Comparison of ENCODE assay signal across 8 cellular contexts in genomic region chr6:31806470-31807272, GRCh38. TPM values are rescaled to one million over a fixed set of nuclear protein-coding genes. Genes with fewer than 3 reads are reported as not detected.
DNase-seq lines count a peak whose midpoint lies in the region; ATAC-seq, FAIRE-seq and TF ChIP-seq lines count a peak whose summit lies in the region.

TSS of gene LSM2 (minus strand) at chr6:31806966. CDS start at chr6:31806757, 209 bp downstream.

- H3K4me1 Mint-ChIP-seq in dendritic cell treated with granulocyte-macrophage colony-stimulating factor and Interleukin-4, amounts not matched to agents 40 ng/mL and 50 ng/mL, for 4 days (ENCODE audit: low read depth), result peaks cover 28% of the 10 kb centered on the region

- TF ChIP-seq EP300 in HepG2 (IDR thresholded peaks at IDR 0.05; ENCODE audit: low read depth in 2 of 2, low read length in 2 of 2) (peak in 1 of 2 experiments; percentile 43; a peak in 2 of 4 replicates), HepG2 (CRISPR knock-in tag; IDR thresholded peaks at IDR 0.05; ENCODE audit: borderline replicate concordance) (no peak; the same call in 1 of the 2 replicates)

- no peaks in the 10 kb centered on the region for H3K9me3 ChIP-seq in HepG2 (ENCODE audit: low read length)

- peak within 1 kb of the TSS; percentile 94 for H3K9ac ChIP-seq in HepG2 (ENCODE audit: insufficient read depth, low read depth, low read length)

- BruUV-seq in HepG2 (replicated peaks; lab: Mats Ljungman, UMichigan), result TSS peak; percentile 80

- peaks cover 26% of the 10 kb centered on the region for H3K36me3 Mint-ChIP-seq in dendritic cell treated with granulocyte-macrophage colony-stimulating factor and Interleukin-4, amounts not matched to agents 40 ng/mL and 50 ng/mL, for 4 days (ENCODE audit: low read depth)

- H3K4me1 ChIP-seq in HepG2 (ENCODE audit: insufficient read depth, low read length), result peaks cover 37% of the 10 kb centered on the region

- in situ Hi-C loops in HepG2 (cut with HindIII; ENCODE audit: extremely low pct_ligation_motif_present, low pct_unique_long_range_greater_than_20kb), result no loop called here

- H3K79me2 ChIP-seq in HepG2 (ENCODE audit: insufficient read depth, low read length), result peaks cover 11% of the 10 kb centered on the region

- under 1% methylated on average over 51 of the region's 51 CpGs for WGBS in HepG2 (ENCODE audit: low lambda C conversion rate)

- POLR2A ChIA-PET in HepG2 (lab: Yijun Ruan, JAX), result interaction anchor here (0.5 to 5.9 kb wide), 43 partner anchors 8 to 1165 kb away, joined by 3 to 107 read pairs (median 5); partner anchors contain the start of genes AIF1, APOM, ATF6B and C6orf47

- peak within 1 kb of the TSS; percentile 93 for H3K27ac Mint-ChIP-seq in dendritic cell treated with granulocyte-macrophage colony-stimulating factor and Interleukin-4, amounts not matched to agents 40 ng/mL and 50 ng/mL, for 4 days

- intact Hi-C loops in dendritic cell treated with granulocyte-macrophage colony-stimulating factor and Interleukin-4, amounts not matched to agents 40 ng/mL and 50 ng/mL, for 4 days (cut with micrococcal nuclease), result loop anchor here (1.0 kb wide), 1 partner anchor 10 kb away; no protein-coding TSS in a partner anchor
- intact Hi-C loops in HepG2 (cut with micrococcal nuclease; ENCODE audit: unreplicated experiment), result loop anchor here (5.0 kb wide), 1 partner anchor 69 kb away; the partner anchor contains the start of gene CLIC1

- CTCF ChIA-PET in HepG2 (lab: Yijun Ruan, JAX; ENCODE audit: low intra/inter-chr PET ratio, low total read pairs), result interaction anchor here (1.0 kb wide), 1 partner anchor 11 kb away, joined by 3 read pairs; the partner anchor contains the start of gene VARS1

- DNase-seq in C1 segment of cervical spinal cord (lab: John Stamatoyannopoulos, UW) (peak; percentile 62 to 98 (median 94)), NCI-H69 (lab: John Stamatoyannopoulos, UW) (peak; percentile 98), HepG2 (ENCODE audit: low spot score) (peak; percentile 96)
- peak; percentile 91 to 95 for DNase-seq in activated CD4-positive, alpha-beta T cell treated with anti-CD3 and anti-CD28 coated beads, Interleukin-2, amount 50 U/mL, for 24 hours (ENCODE audit: low read depth in 1 of 2, low spot score in 1 of 2)
- DNase-seq in stimulated activated CD4-positive, alpha-beta T cell treated with anti-CD3 and anti-CD28 coated beads, Interleukin-4, amount 100 ng/mL, for 1 hour, result peak; percentile 97

- H3K4me2 ChIP-seq in HepG2 (ENCODE audit: low read depth, low read length), result peak within 1 kb of the TSS; percentile 83

- peak; percentile 89 for TF ChIP-seq CTCF in HepG2 (CRISPR knock-in tag; IDR thresholded peaks at IDR 0.05)

- H3K4me3 ChIP-seq in HepG2 (replicated peaks in 1 of 3; ENCODE audit: insufficient read depth in 1 of 3, low read depth in 2 of 3, low read length in 3 of 3), result peak within 1 kb of the TSS; percentile 82 to 90 (median 84)

- peak; percentile 69 for TF ChIP-seq RAD21 in HepG2 (CRISPR knock-in tag; IDR thresholded peaks at IDR 0.05)

- H3K27ac ChIP-seq in HepG2 (ENCODE audit: extremely low read length, insufficient read depth, low read length), result peak within 1 kb of the TSS; percentile 94

- no peaks in the 10 kb centered on the region for H3K27me3 Mint-ChIP-seq in dendritic cell treated with granulocyte-macrophage colony-stimulating factor and Interleukin-4, amounts not matched to agents 40 ng/mL and 50 ng/mL, for 4 days

- H3K27me3 ChIP-seq in HepG2 (ENCODE audit: control insufficient read depth in 1 of 2, insufficient read depth in 2 of 2, low read length in 2 of 2), result no peaks in the 10 kb centered on the region

- H4K20me1 ChIP-seq in HepG2 (ENCODE audit: insufficient read depth, low read length), result no peaks in the 10 kb centered on the region

- TF ChIP-seq POLR2A in HepG2 (IDR thresholded peaks at IDR 0.05; ENCODE audit: insufficient read depth in 1 of 2, low read depth in 2 of 2, low read length in 2 of 2), result peak; percentile 75 to 89

- peaks cover 0 to 7% of the 10 kb centered on the region in 2 experiments; a peak in 3 of 5 replicates for H3K36me3 ChIP-seq in HepG2 (replicated peaks in 1 of 2; ENCODE audit: control insufficient read depth in 1 of 2, insufficient read depth in 2 of 2, low read length in 2 of 2)

- peak; percentile 89 for ATAC-seq in GM19328 (IDR thresholded peaks at IDR 0.05; ENCODE audit: unreplicated experiment)
- peak; percentile 88 for ATAC-seq in HG03520 (IDR thresholded peaks at IDR 0.05; ENCODE audit: unreplicated experiment)
- ATAC-seq in HepG2, result peak; percentile 92

- peak; percentile 78 for FAIRE-seq in HepG2 (lab: Jason Lieb, UNC)

- H2AFZ ChIP-seq in HepG2 (ENCODE audit: low read length), result no peak within 1 kb of the TSS

- peak within 1 kb of the TSS; percentile 79 for H3K4me3 Mint-ChIP-seq in dendritic cell treated with granulocyte-macrophage colony-stimulating factor and Interleukin-4, amounts not matched to agents 40 ng/mL and 50 ng/mL, for 4 days

- no peaks in the 10 kb centered on the region for H3K9me3 Mint-ChIP-seq in dendritic cell treated with granulocyte-macrophage colony-stimulating factor and Interleukin-4, amounts not matched to agents 40 ng/mL and 50 ng/mL, for 4 days

TF ChIP-seq in HepG2, 621 proteins besides CTCF, POLR2A, EP300 and RAD21 (continues in another document):
- TF ChIP-seq ZNF670 (CRISPR knock-in tag; IDR thresholded peaks at IDR 0.05; ENCODE audit: borderline replicate concordance) (peak; percentile 87; the same call in 1 of the 2 replicates), ZNF589 (CRISPR knock-in tag; conservative IDR thresholded peaks at IDR 0.05) (peak; percentile 79)

RNA-seq across cellular contexts. Expression of gene LSM2, which starts in this region (rescaled TPM):
- total RNA-seq in HepG2 (2016; rRNA removed; fragmentation: Illumina TruSeq; extraction: Trizol), result 90.5 and 93.7 TPM in 2 replicates
- 84.8 and 113 TPM in 2 replicates for total RNA-seq in HepG2 (2016; cell fraction: cytosol; rRNA removed; fragmentation: Illumina TruSeq; extraction: Trizol; ENCODE audit: low read depth)
- total RNA-seq in HepG2 (2016; cell fraction: insoluble cytoplasmic fraction; rRNA removed; fragmentation: Illumina TruSeq; extraction: Trizol), result 85.1 and 91.1 TPM in 2 replicates
- total RNA-seq in HepG2 (2016; cell fraction: membrane; rRNA removed; fragmentation: Illumina TruSeq; extraction: Trizol), result 109 and 138 TPM in 2 replicates
- total RNA-seq in HepG2 (2016; cell fraction: nucleus; rRNA removed; fragmentation: Illumina TruSeq; extraction: Trizol), result 34.2 and 38.1 TPM in 2 replicates
- 64.7 and 69.4 TPM in 2 replicates for polyA plus RNA-seq in HepG2 (2011; rRNA removed)
- 89.7 and 101 TPM in 2 replicates for polyA plus RNA-seq in HepG2 (2011; cell fraction: cytosol; rRNA removed)
- 34.2 and 36.0 TPM in 2 replicates for polyA plus RNA-seq in HepG2 (2011; cell fraction: nucleus; rRNA removed)
- 71.2 and 86.4 TPM in 2 replicates for polyA plus RNA-seq in HepG2 (2012)
- 98.5 and 146 TPM in 2 replicates for polyA plus RNA-seq in HepG2 (2016; cell fraction: cytosol; fragmentation: Illumina TruSeq; extraction: Trizol; ENCODE audit: low read depth)
- polyA plus RNA-seq in HepG2 (2016; cell fraction: insoluble cytoplasmic fraction; fragmentation: Illumina TruSeq; extraction: Trizol; ENCODE audit: low read depth), result 103 and 104 TPM in 2 replicates
- polyA plus RNA-seq in HepG2 (2016; cell fraction: membrane; fragmentation: Illumina TruSeq; extraction: Trizol; ENCODE audit: low read depth), result 107 and 140 TPM in 2 replicates
- 61.6 and 67.5 TPM in 2 replicates for polyA plus RNA-seq in HepG2 (2016; cell fraction: nucleus; fragmentation: Illumina TruSeq; extraction: Trizol; ENCODE audit: insufficient read depth, low read depth)
- polyA minus RNA-seq in HepG2 (2011; rRNA and poly(A)+ RNA removed; ENCODE audit: low replicate concordance), result 56.3 and 77.2 TPM in 2 replicates
- 44.2 and 47.4 TPM in 2 replicates for polyA minus RNA-seq in HepG2 (2011; cell fraction: cytosol; rRNA and poly(A)+ RNA removed)
- 7.2 and 10.2 TPM in 2 replicates for polyA minus RNA-seq in HepG2 (2011; cell fraction: nucleus; rRNA and poly(A)+ RNA removed)

Comparison
In these comparisons a context has a peak if more than half of its experiments do, and no peak if none do; other contexts are left out.
1. Peak in every context shown above with its lines: DNase-seq, ATAC-seq, H3K4me3 ChIP-seq and H3K27ac ChIP-seq.